8 cellular contexts compared by ENCODE assay signal in genomic region chr10:101693701-101694055, GRCh38. TPM values are rescaled to one million over a fixed set of nuclear protein-coding genes. Genes with fewer than 3 reads are reported as not detected.
DNase-seq lines count a peak whose midpoint lies in the region; ATAC-seq and TF ChIP-seq lines count a peak whose summit lies in the region.

No MANE protein-coding gene starts in this region.

- peak overlapping the region; percentile 99 for H3K9ac ChIP-seq in PC-3 (ENCODE audit: low read length)
- peak overlapping the region; percentile 100 for H3K9ac ChIP-seq in mesenchymal stem cell (ENCODE audit: low read length)

- DNase-seq in ACHN (peak; percentile 54), GM12864 (ENCODE audit: low read depth) (peak; percentile 15), PC-3 (peak; percentile 17), coronary artery (ENCODE audit: low spot score) (no peak), mesenchymal stem cell (peak; percentile 72), germinal center (ENCODE audit: low spot score) (no peak)

- no TSS peak for BruUV-seq in PC-3 (replicated peaks; lab: Mats Ljungman, UMichigan)

- H3K27me3 ChIP-seq in PC-3 (ENCODE audit: low read length) (no peaks in the 10 kb centered on the region), mesenchymal stem cell (ENCODE audit: control insufficient read depth in 1 of 2, insufficient read depth in 1 of 2, low read length in 2 of 2) (no peaks in the 10 kb centered on the region)

- H3K36me3 ChIP-seq in PC-3 (ENCODE audit: low read depth, low read length), result no peaks in the 10 kb centered on the region
- no peaks in the 10 kb centered on the region for H3K36me3 ChIP-seq in mesenchymal stem cell (ENCODE audit: control insufficient read depth in 1 of 2, insufficient read depth in 2 of 2, low read depth in 1 of 2, low read length in 2 of 2)
- no peaks in the 10 kb centered on the region for H3K36me3 ChIP-seq in urinary bladder (ENCODE audit: insufficient read depth)

- H3F3A ChIP-seq in PC-3 (ENCODE audit: low read length, unreplicated experiment), result no peaks in the 10 kb centered on the region

- CTCF ChIA-PET in PC-3 (lab: Charles Lee), result no interaction called here

- peak overlapping the region in 1 of 2 experiments; percentile 99 for H3K23ac ChIP-seq in mesenchymal stem cell (ENCODE audit: low read length in 2 of 2)

- H3K4me1 ChIP-seq in PC-3 (ENCODE audit: insufficient read depth, low read length) (peaks cover 16% of the 10 kb centered on the region), mesenchymal stem cell (ENCODE audit: control insufficient read depth, insufficient read depth, low read depth, low read length) (peaks cover 8% of the 10 kb centered on the region), urinary bladder (ENCODE audit: insufficient read depth) (peaks cover 2% of the 10 kb centered on the region)

- H4K91ac ChIP-seq in mesenchymal stem cell (ENCODE audit: low read length), result peak overlapping the region; percentile 87

- peak overlapping the region in 1 of 2 experiments; percentile 97 for H3K14ac ChIP-seq in mesenchymal stem cell (ENCODE audit: low read length in 2 of 2)

- no peaks in the 10 kb centered on the region for H3K9me2 ChIP-seq in PC-3 (replicated peaks; ENCODE audit: low read length)

- H3K9me3 ChIP-seq in PC-3 (ENCODE audit: low read length), result no peaks in the 10 kb centered on the region
- no peaks in the 10 kb centered on the region for H3K9me3 ChIP-seq in mesenchymal stem cell (ENCODE audit: control insufficient read depth, low read length)

- no peak overlapping the region for H2BK12ac ChIP-seq in mesenchymal stem cell (ENCODE audit: low read length in 2 of 2)

- TF ChIP-seq CTCF in GM12864 (IDR thresholded peaks at IDR 0.05; ENCODE audit: low read depth, low read length, missing control alignments) (no peak), PC-3 (conservative IDR thresholded peaks at IDR 0.05; ENCODE audit: low read depth, low read length) (no peak), coronary artery (IDR thresholded peaks at IDR 0.05) (no peak)

- peak overlapping the region; percentile 89 to 98 for H3K18ac ChIP-seq in mesenchymal stem cell (ENCODE audit: low read depth in 1 of 2, low read length in 2 of 2)

- intact Hi-C loops in PC-3 (cut with micrococcal nuclease), result no loop called here

- H3K79me2 ChIP-seq in PC-3 (ENCODE audit: low read length), result peaks cover 65% of the 10 kb centered on the region

- H2BK15ac ChIP-seq in mesenchymal stem cell (ENCODE audit: low read depth, poor library complexity, severe bottlenecking), result no peak overlapping the region

- WGBS in mesenchymal stem cell, result 0% methylated on average over 7 of the region's 7 CpGs
- WGBS in urinary bladder, result under 1% methylated on average over 7 of the region's 7 CpGs

- H2AFZ ChIP-seq in PC-3 (ENCODE audit: low read length), result peak overlapping the region; percentile 80
- H2AFZ ChIP-seq in mesenchymal stem cell (ENCODE audit: low read depth, low read length), result peak overlapping the region; percentile 92

- H2AK5ac ChIP-seq in mesenchymal stem cell (ENCODE audit: low read length, severe bottlenecking), result peak overlapping the region; percentile 63

- peaks cover 14% of the 10 kb centered on the region for H3K79me1 ChIP-seq in mesenchymal stem cell (replicated peaks; ENCODE audit: low read length, poor library complexity, severe bottlenecking)

- peak overlapping the region; percentile 90 to 95 for H3K4ac ChIP-seq in mesenchymal stem cell (ENCODE audit: low read depth in 1 of 2, low read length in 2 of 2)

- ATAC-seq in HG02840 (IDR thresholded peaks at IDR 0.05; ENCODE audit: low FRiP score, unreplicated experiment), result peak; percentile 20
- ATAC-seq in PC-3, result peak; percentile 16

- no peak overlapping the region for H2BK120ac ChIP-seq in mesenchymal stem cell (ENCODE audit: low read depth, low read length)

- peak overlapping the region; percentile 99 for H4K8ac ChIP-seq in mesenchymal stem cell (ENCODE audit: low read length)

- peak overlapping the region; percentile 72 for H3K4me3 ChIP-seq in GM12864 (ENCODE audit: low read depth, low read length)
- H3K4me3 ChIP-seq in PC-3 (ENCODE audit: low read length), result peak overlapping the region; percentile 93
- peak overlapping the region; percentile 88 for H3K4me3 ChIP-seq in coronary artery
- H3K4me3 ChIP-seq in mesenchymal stem cell (ENCODE audit: insufficient read depth in 1 of 2, low read depth in 1 of 2, low read length in 2 of 2), result peak overlapping the region; percentile 72 to 97
- H3K4me3 ChIP-seq in urinary bladder (ENCODE audit: low read depth, low read length), result peak overlapping the region; percentile 64

- POLR2A ChIA-PET in PC-3 (lab: Charles Lee; ENCODE audit: unreplicated experiment), result interaction anchor here (0.6 kb wide), 1 partner anchor 76 kb away, joined by 4 read pairs; no protein-coding TSS in a partner anchor

- H3K27ac ChIP-seq in PC-3 (ENCODE audit: low read length) (peak overlapping the region; percentile 80), coronary artery (peak overlapping the region; percentile 99), mesenchymal stem cell (ENCODE audit: low read length, poor library complexity, severe bottlenecking) (peak overlapping the region; percentile 94), urinary bladder (ENCODE audit: low read depth) (peak overlapping the region; percentile 97)

- H3K4me2 ChIP-seq in PC-3 (ENCODE audit: low read length), result peak overlapping the region; percentile 79
- H3K4me2 ChIP-seq in mesenchymal stem cell (ENCODE audit: low read length, poor library complexity, severe bottlenecking), result peak overlapping the region; percentile 92

- peak overlapping the region; percentile 94 for H2BK5ac ChIP-seq in mesenchymal stem cell (ENCODE audit: low read depth, low read length, poor library complexity, severe bottlenecking)

- H4K20me1 ChIP-seq in PC-3 (ENCODE audit: low read length), result no peaks in the 10 kb centered on the region

- in situ Hi-C loops in ACHN (cut with HindIII; ENCODE audit: low pct_ligation_motif_present, low pct_unique_long_range_greater_than_20kb, low sequenced_read_pairs), result no loop called here

RNA-seq across cellular contexts. Expression of gene FBXW4, which starts 1.3 kb away (rescaled TPM):
- total RNA-seq in PC-3 (2014; rRNA removed) (17.7 and 18.8 TPM in 2 replicates), urinary bladder (47.2 TPM)
- polyA plus RNA-seq in mesenchymal stem cell (2013, experiment 1 of 2), result 18.0 TPM
- polyA plus RNA-seq in mesenchymal stem cell (2013, experiment 2 of 2), result 16.8 TPM
- 55.5 TPM for polyA plus RNA-seq in urinary bladder

Comparison
In these comparisons a context has a peak if more than half of its experiments do, and no peak if none do; other contexts are left out.
1. DNase-seq: peak in ACHN (single experiment), GM12864 (single experiment), PC-3 (single experiment) and mesenchymal stem cell (single experiment); none in coronary artery (single experiment) and germinal center (single experiment).
2. Peak in every context shown above with its lines, with median percentiles within 50 percentile points of each other: H3K4me3 ChIP-seq and H3K27ac ChIP-seq.